ENCODE assay signal across 13 cellular contexts in genomic region chr18:24246143-24246542, GRCh38.
DNase-seq lines count a peak whose midpoint lies in the region; ATAC-seq lines count a peak whose summit lies in the region.
"Had no signal": no experiment of that assay in that cellular context is flagged by ENCODE, and none has a peak within 500 bp of the region (broad histone marks: within the 10 kb centered on the region; RNA-seq: fewer than 3 reads in every experiment).

No MANE protein-coding gene starts in this region.

- ATAC-seq in GM18499 (IDR thresholded peaks at IDR 0.05; ENCODE audit: insufficient read depth, unreplicated experiment) (peak; percentile 96), GM19351 (IDR thresholded peaks at IDR 0.05; ENCODE audit: unreplicated experiment) (peak; percentile 98), HG02642 (IDR thresholded peaks at IDR 0.05; ENCODE audit: poor library complexity, unreplicated experiment) (peak; percentile 90), HG03469 (IDR thresholded peaks at IDR 0.05; ENCODE audit: unreplicated experiment) (peak; percentile 94)

- DNase-seq in kidney glomerular epithelial cell (lab: John Stamatoyannopoulos, UW), result no peak
- DNase-seq in NCI-H524 treated with DMSO at 0.1 percent for 48 hours (lab: John Stamatoyannopoulos, UW), result no peak
- DNase-seq in retina, result no peak
- no peak for DNase-seq in stimulated activated naive CD4-positive, alpha-beta T cell (lab: John Stamatoyannopoulos, UW)
- DNase-seq: activated T-cell treated with anti-CD3 and anti-CD28 coated beads, Interleukin-2, amount 50 U/mL, for 48 hours; EL; glutamatergic neuron; NCI-H748 treated with DMSO at 0.1 percent for 48 hours; small intestine had no signal
